Comparison of ENCODE assay signal across 26 cellular contexts in the genomic region with DNA sequence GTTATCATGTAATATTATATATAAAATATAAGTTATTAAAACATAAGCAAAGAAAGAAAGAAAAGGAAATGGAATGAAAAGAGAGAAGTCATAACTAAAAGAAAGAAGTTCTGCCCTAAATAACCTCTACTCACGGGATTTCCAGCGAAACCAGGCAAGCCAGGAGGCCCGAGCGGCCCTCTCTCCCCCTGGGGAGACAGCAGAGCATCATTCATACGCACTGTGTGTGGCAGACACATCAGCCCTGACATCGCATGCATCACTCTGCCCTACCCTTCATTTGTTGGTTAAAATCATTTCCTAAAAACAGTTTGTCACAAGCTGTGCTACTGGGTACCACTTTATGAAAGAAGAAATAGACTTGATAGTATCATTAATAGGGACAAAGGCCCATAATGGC.
"Had no signal": no experiment of that assay in that cellular context is flagged by ENCODE, and none has a peak within 500 bp of the region (broad histone marks: within the 10 kb centered on the region; RNA-seq: fewer than 3 reads in every experiment).

No MANE protein-coding gene starts in this region.

- H3K4me3 Mint-ChIP-seq: nephron; neural crest cell; stimulated activated effector memory CD8-positive, alpha-beta T cell treated with anti-CD3 and anti-CD28 coated beads, Interleukin-12 subunit alpha, Interleukin-12 subunit beta, amount 100 ng/mL, for 72 hours; stimulated activated naive CD8-positive, alpha-beta T cell treated with anti-CD3 and anti-CD28 coated beads, Interleukin-15, amount 100 ng/mL, for 72 hours; type B pancreatic cell had no signal

- H3K27me3 Mint-ChIP-seq: type B pancreatic cell had no signal

- H3K4me1 ChIP-seq: parathyroid adenoma, prostate gland had no signal

- H3K27ac Mint-ChIP-seq: nephron; stimulated activated effector memory CD8-positive, alpha-beta T cell treated with anti-CD3 and anti-CD28 coated beads, Interleukin-12 subunit alpha, Interleukin-12 subunit beta, amount 100 ng/mL, for 72 hours; stimulated activated naive CD8-positive, alpha-beta T cell treated with anti-CD3 and anti-CD28 coated beads, Interleukin-15, amount 100 ng/mL, for 72 hours; type B pancreatic cell had no signal

- DNase-seq: hippocampal formation; left colon; left lung; lower lobe of right lung; mammary epithelial cell; mesenchymal stem cell; naive thymus-derived CD8-positive, alpha-beta T cell; nucleus accumbens; retina; right cardiac atrium; spleen; stimulated activated CD4-positive, alpha-beta T cell treated with anti-CD3 and anti-CD28 coated beads, Interleukin-4, amount 100 ng/mL, for 24 hours; stimulated activated naive CD4-positive, alpha-beta T cell treated with Interleukin-2 at 50 U/mL for 16 hours; stimulated activated naive CD8-positive, alpha-beta T cell treated with anti-CD3 and anti-CD28 coated beads, Interleukin-15, amount 100 ng/mL, for 72 hours; substantia nigra; uterus had no signal

- H3K27me3 ChIP-seq: left lung, spleen, tibial nerve, uterus had no signal

- FAIRE-seq: keratinocyte had no signal

- H3K27ac ChIP-seq: left lung, lower lobe of right lung, parathyroid adenoma, prostate gland, skin epidermis, tibial nerve, uterus had no signal

- H3K9me3 ChIP-seq: left lung, lower lobe of right lung, prostate gland, spleen, tibial nerve, uterus had no signal

- H3K36me3 Mint-ChIP-seq: naive thymus-derived CD8-positive, alpha-beta T cell; stimulated activated effector memory CD8-positive, alpha-beta T cell treated with anti-CD3 and anti-CD28 coated beads, Interleukin-12 subunit alpha, Interleukin-12 subunit beta, amount 100 ng/mL, for 72 hours had no signal

- H3K9ac ChIP-seq: parathyroid adenoma had no signal

- H3K4me1 Mint-ChIP-seq: naive thymus-derived CD8-positive, alpha-beta T cell; stimulated activated effector memory CD8-positive, alpha-beta T cell treated with anti-CD3 and anti-CD28 coated beads, Interleukin-12 subunit alpha, Interleukin-12 subunit beta, amount 100 ng/mL, for 72 hours; stimulated activated naive CD8-positive, alpha-beta T cell treated with anti-CD3 and anti-CD28 coated beads, Interleukin-15, amount 100 ng/mL, for 72 hours had no signal

- H3K4me3 ChIP-seq: left lung, lower lobe of right lung, prostate gland, skin epidermis, spleen, tibial nerve, uterus had no signal

- H3K9me3 Mint-ChIP-seq: naive thymus-derived CD8-positive, alpha-beta T cell; nephron; neural crest cell; stimulated activated effector memory CD8-positive, alpha-beta T cell treated with anti-CD3 and anti-CD28 coated beads, Interleukin-12 subunit alpha, Interleukin-12 subunit beta, amount 100 ng/mL, for 72 hours; stimulated activated naive CD8-positive, alpha-beta T cell treated with anti-CD3 and anti-CD28 coated beads, Interleukin-15, amount 100 ng/mL, for 72 hours; type B pancreatic cell had no signal

- H3K36me3 ChIP-seq: prostate gland, uterus had no signal

- H2AFZ ChIP-seq: parathyroid adenoma had no signal

- ATAC-seq: left colon; left lung; lower lobe of right lung; naive thymus-derived CD8-positive, alpha-beta T cell; right cardiac atrium; sciatic nerve; stimulated activated effector memory CD8-positive, alpha-beta T cell treated with anti-CD3 and anti-CD28 coated beads, Interleukin-12 subunit alpha, Interleukin-12 subunit beta, amount 100 ng/mL, for 72 hours; stimulated activated naive CD8-positive, alpha-beta T cell treated with anti-CD3 and anti-CD28 coated beads, Interleukin-15, amount 100 ng/mL, for 72 hours had no signal

- H3K79me2 ChIP-seq: parathyroid adenoma had no signal
